8 cellular contexts compared by ENCODE assay signal in genomic region chr1:38859561-38860463, GRCh38. TPM values are rescaled to one million over a fixed set of nuclear protein-coding genes. Genes with fewer than 3 reads are reported as not detected.
DNase-seq lines count a peak whose midpoint lies in the region; ATAC-seq and TF ChIP-seq lines count a peak whose summit lies in the region.

A gene with protein sequence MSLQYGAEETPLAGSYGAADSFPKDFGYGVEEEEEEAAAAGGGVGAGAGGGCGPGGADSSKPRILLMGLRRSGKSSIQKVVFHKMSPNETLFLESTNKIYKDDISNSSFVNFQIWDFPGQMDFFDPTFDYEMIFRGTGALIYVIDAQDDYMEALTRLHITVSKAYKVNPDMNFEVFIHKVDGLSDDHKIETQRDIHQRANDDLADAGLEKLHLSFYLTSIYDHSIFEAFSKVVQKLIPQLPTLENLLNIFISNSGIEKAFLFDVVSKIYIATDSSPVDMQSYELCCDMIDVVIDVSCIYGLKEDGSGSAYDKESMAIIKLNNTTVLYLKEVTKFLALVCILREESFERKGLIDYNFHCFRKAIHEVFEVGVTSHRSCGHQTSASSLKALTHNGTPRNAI (minus strand): TSS chr1:38859772. CDS start chr1:38859646, 126 bp downstream.

- CTCF ChIA-PET in activated B cell treated with CpG ODN at 0.5 μM for 24 hours (lab: Charles Lee): no interaction called here

- H3K27ac Mint-ChIP-seq in activated B cell treated with CpG ODN at 0.5 μM for 24 hours: peak within 1 kb of the TSS; percentile 93

- ATAC-seq in GM19023 (IDR thresholded peaks at IDR 0.05; ENCODE audit: unreplicated experiment) (peak; percentile 94), HG03196 (IDR thresholded peaks at IDR 0.05; ENCODE audit: unreplicated experiment) (peak; percentile 84), activated B cell treated with CpG ODN at 0.5 μM for 24 hours (ENCODE audit: low read depth) (peak; percentile 91)

- peak within 1 kb of the TSS; percentile 94 for H3K4me3 ChIP-seq in AG09309 (ENCODE audit: control insufficient read depth, low read depth, low read length)
- H3K4me3 ChIP-seq in cardiac fibroblast (replicated peaks in 1 of 2; ENCODE audit: low read depth in 2 of 2, low read length in 2 of 2): peak within 1 kb of the TSS; percentile 66 to 94
- H3K4me3 ChIP-seq in smooth muscle cell: peak within 1 kb of the TSS; percentile 77

- no peaks in the 10 kb centered on the region for H3K9me3 ChIP-seq in smooth muscle cell (replicated peaks; ENCODE audit: low read depth)

- under 1% methylated on average over 46 of the region's 70 CpGs for WGBS in smooth muscle cell (ENCODE audit: low lambda C conversion rate)

- H3K9ac ChIP-seq in smooth muscle cell (ENCODE audit: low read depth): peak within 1 kb of the TSS; percentile 85

- H3K79me2 ChIP-seq in smooth muscle cell (ENCODE audit: low read depth): peaks cover 41% of the 10 kb centered on the region

- peaks cover 59% of the 10 kb centered on the region for H3K36me3 Mint-ChIP-seq in activated B cell treated with CpG ODN at 0.5 μM for 24 hours (ENCODE audit: low read depth)

- no peaks in the 10 kb centered on the region for H3K27me3 ChIP-seq in smooth muscle cell (ENCODE audit: low read depth)

- H3K27me3 Mint-ChIP-seq in activated B cell treated with CpG ODN at 0.5 μM for 24 hours: no peaks in the 10 kb centered on the region

- POLR2A ChIA-PET in activated B cell treated with CpG ODN at 0.5 μM for 24 hours (lab: Charles Lee): interaction anchor here (0.5 to 1.7 kb wide), 6 partner anchors 12 to 1052 kb away, joined by 3 to 11 read pairs (median 6); partner anchors contain the start of genes MYCBP and YRDC

- H3K4me1 Mint-ChIP-seq in activated B cell treated with CpG ODN at 0.5 μM for 24 hours: peaks cover 53% of the 10 kb centered on the region

- peaks cover 10% of the 10 kb centered on the region for H3K36me3 ChIP-seq in smooth muscle cell (ENCODE audit: low read depth)

- DNase-seq in AG09309 (ENCODE audit: low read depth) (peak; percentile 89), NCI-H345 (lab: John Stamatoyannopoulos, UW) (peak; percentile 98), activated B cell treated with CpG ODN at 0.5 μM for 24 hours (peak; percentile 96), cardiac fibroblast (ENCODE audit: low read depth in 2 of 2) (peak; percentile 99), iPS-NIHi7 (ENCODE audit: extremely low spot score) (peak; percentile 100), smooth muscle cell (lab: John Stamatoyannopoulos, UW; ENCODE audit: unreplicated experiment) (peak; percentile 94)

- H3K27ac ChIP-seq in smooth muscle cell (ENCODE audit: low read depth): peak within 1 kb of the TSS; percentile 65

- intact Hi-C loops in activated B cell treated with CpG ODN at 0.5 μM for 24 hours (cut with micrococcal nuclease): loop anchor here (1.0 to 10.0 kb wide), 9 partner anchors 13 to 1383 kb away; partner anchors contain the start of genes AKIRIN1, CDCA8, INPP5B and MYCBP

- H3K9me3 Mint-ChIP-seq in activated B cell treated with CpG ODN at 0.5 μM for 24 hours: no peaks in the 10 kb centered on the region

- H3F3A ChIP-seq in smooth muscle cell (ENCODE audit: low read depth): no peaks in the 10 kb centered on the region

- H3K4me2 ChIP-seq in smooth muscle cell: peak within 1 kb of the TSS; percentile 89

- H3K4me1 ChIP-seq in smooth muscle cell (ENCODE audit: low read depth): peaks cover 10% of the 10 kb centered on the region

- peak within 1 kb of the TSS; percentile 95 for H3K4me3 Mint-ChIP-seq in activated B cell treated with CpG ODN at 0.5 μM for 24 hours

- H2AFZ ChIP-seq in smooth muscle cell (ENCODE audit: low read depth): peak within 1 kb of the TSS; percentile 98

- H4K20me1 ChIP-seq in smooth muscle cell (ENCODE audit: low read depth): peaks cover 22% of the 10 kb centered on the region

- TF ChIP-seq CTCF in AG09309 (IDR thresholded peaks at IDR 0.05; ENCODE audit: control insufficient read depth, insufficient read depth, low read depth, low read length, missing control alignments) (no peak), activated B cell treated with CpG ODN at 0.5 μM for 24 hours (IDR thresholded peaks at IDR 0.05) (no peak), cardiac fibroblast (IDR thresholded peaks at IDR 0.05; ENCODE audit: low read depth, low read length) (no peak), smooth muscle cell (IDR thresholded peaks at IDR 0.05; ENCODE audit: borderline replicate concordance, insufficient read depth, poor library complexity, severe bottlenecking) (no peak)

RNA-seq across cellular contexts. Expression of the gene that starts here (rescaled TPM):
- 33.7 and 35.9 TPM in 2 replicates for total RNA-seq in activated B cell treated with CpG ODN at 0.5 μM for 24 hours
- total RNA-seq in smooth muscle cell: 13.2 and 16.6 TPM in 2 replicates
- polyA plus RNA-seq in smooth muscle cell: 12.0 and 13.3 TPM in 2 replicates

Comparison
In these comparisons a context has a peak if more than half of its experiments do, and no peak if none do; other contexts are left out.
1. Peak in every context shown above with its lines: DNase-seq, ATAC-seq, H3K4me3 ChIP-seq and H3K27ac ChIP-seq.